16 cellular contexts compared by ENCODE assay signal in genomic region chr3:79245295-79246138, GRCh38.
"Had no signal": no experiment of that assay in that cellular context is flagged by ENCODE, and none has a peak within 500 bp of the region (broad histone marks: within the 10 kb centered on the region; RNA-seq: fewer than 3 reads in every experiment).

No MANE protein-coding gene starts in this region.

- ATAC-seq: heart right ventricle; left colon; lower lobe of right lung; naive thymus-derived CD8-positive, alpha-beta T cell had no signal

- H3K9me3 Mint-ChIP-seq: activated naive CD4-positive, alpha-beta T cell treated with anti-CD3 and anti-CD28 coated beads, Interleukin-2, amount 50 U/mL, for 24 hours had no signal

- DNase-seq: activated CD4-positive, alpha-beta T cell treated with anti-CD3 and anti-CD28 coated beads, Interleukin-2, amount 50 U/mL, for 1 hour; activated gamma-delta T cell; colonic mucosa; heart right ventricle; left colon; lower lobe of right lung; naive thymus-derived CD8-positive, alpha-beta T cell; nucleus accumbens; T1000; trophoblast cell had no signal

- H3K27me3 ChIP-seq: ascending aorta, colonic mucosa, heart right ventricle, vagina had no signal

- H3K27me3 Mint-ChIP-seq: activated naive CD4-positive, alpha-beta T cell treated with anti-CD3 and anti-CD28 coated beads, Interleukin-2, amount 50 U/mL, for 24 hours; central memory CD8-positive, alpha-beta T cell; naive thymus-derived CD8-positive, alpha-beta T cell; stimulated activated naive CD8-positive, alpha-beta T cell treated with anti-CD3 and anti-CD28 coated beads, Interleukin-15, Interleukin-2, amounts not matched to agents 100 ng/mL and 50 ng/mL, for 24 hours had no signal

- H3K27ac Mint-ChIP-seq: activated naive CD4-positive, alpha-beta T cell treated with anti-CD3 and anti-CD28 coated beads, Interleukin-2, amount 50 U/mL, for 24 hours; naive thymus-derived CD8-positive, alpha-beta T cell; stimulated activated naive CD8-positive, alpha-beta T cell treated with anti-CD3 and anti-CD28 coated beads, Interleukin-15, Interleukin-2, amounts not matched to agents 100 ng/mL and 50 ng/mL, for 24 hours had no signal

- H3K4me3 ChIP-seq: ascending aorta, colonic mucosa, heart right ventricle, lower lobe of right lung, skin epidermis, vagina had no signal

- H3K36me3 ChIP-seq: ascending aorta, colonic mucosa, heart right ventricle, lower lobe of right lung, vagina had no signal

- H3K4me1 Mint-ChIP-seq: activated naive CD4-positive, alpha-beta T cell treated with anti-CD3 and anti-CD28 coated beads, Interleukin-2, amount 50 U/mL, for 24 hours; central memory CD8-positive, alpha-beta T cell; naive thymus-derived CD8-positive, alpha-beta T cell had no signal

- H3K4me1 ChIP-seq: ascending aorta, colonic mucosa, heart right ventricle, lower lobe of right lung had no signal

- H3K36me3 Mint-ChIP-seq: activated naive CD4-positive, alpha-beta T cell treated with anti-CD3 and anti-CD28 coated beads, Interleukin-2, amount 50 U/mL, for 24 hours; naive thymus-derived CD8-positive, alpha-beta T cell had no signal

- H3K9me3 ChIP-seq: colonic mucosa, lower lobe of right lung, vagina had no signal

- H3K27ac ChIP-seq: ascending aorta, colonic mucosa, lower lobe of right lung, skin epidermis, vagina had no signal

- H3K4me3 Mint-ChIP-seq: activated naive CD4-positive, alpha-beta T cell treated with anti-CD3 and anti-CD28 coated beads, Interleukin-2, amount 50 U/mL, for 24 hours; central memory CD8-positive, alpha-beta T cell; naive thymus-derived CD8-positive, alpha-beta T cell; stimulated activated naive CD8-positive, alpha-beta T cell treated with anti-CD3 and anti-CD28 coated beads, Interleukin-15, Interleukin-2, amounts not matched to agents 100 ng/mL and 50 ng/mL, for 24 hours had no signal
